In the genomic region with DNA sequence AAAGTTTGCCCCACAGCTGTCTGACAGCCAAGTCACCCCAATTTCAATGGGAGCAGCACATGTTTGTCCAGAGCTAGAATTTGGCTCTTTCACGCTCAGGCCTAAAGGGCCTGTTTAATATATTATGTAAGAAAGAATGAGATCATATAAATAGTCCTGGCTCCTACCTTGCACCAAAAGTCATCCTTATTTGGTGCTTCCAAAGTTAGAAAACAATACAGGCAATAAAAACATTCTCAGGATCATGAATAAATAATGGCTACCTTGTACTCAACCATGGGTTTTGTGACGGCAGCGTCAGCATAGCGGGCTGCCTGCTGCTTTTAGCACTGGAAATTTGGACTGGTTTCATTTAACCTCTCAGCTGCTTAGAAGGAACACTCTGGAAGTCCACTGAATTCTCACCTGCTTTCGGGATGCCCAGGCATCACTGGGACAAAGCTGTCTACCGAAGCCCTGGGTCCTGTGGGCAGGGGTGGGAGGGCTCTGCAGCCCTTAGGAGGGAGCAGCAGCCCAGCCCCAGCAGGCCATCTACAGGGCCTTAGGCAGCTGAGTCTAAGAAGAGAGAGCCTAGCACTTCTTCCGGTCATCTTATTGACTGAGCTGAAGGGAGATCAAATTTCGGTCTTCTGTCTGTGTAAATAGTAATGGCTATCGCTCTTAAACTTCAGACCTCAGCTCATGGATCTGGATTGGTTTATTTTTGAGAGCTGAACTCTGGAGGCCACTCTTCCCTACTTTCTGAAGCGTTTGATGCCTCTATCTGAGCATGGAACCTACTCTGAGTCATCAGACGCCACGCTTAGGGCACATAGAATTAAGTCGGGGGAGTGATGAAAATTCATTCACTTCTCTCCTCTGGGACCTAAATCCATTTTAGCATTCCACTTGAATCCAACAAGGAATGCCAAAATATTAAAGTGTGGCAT, we compare ENCODE assay signal across 14 cellular contexts.
DNase-seq lines count a peak whose midpoint lies in the region; ATAC-seq and TF ChIP-seq lines count a peak whose summit lies in the region.
"Had no signal": no experiment of that assay in that cellular context is flagged by ENCODE, and none has a peak within 500 bp of the region (broad histone marks: within the 10 kb centered on the region; RNA-seq: fewer than 3 reads in every experiment).

No MANE protein-coding gene starts in this region.

- H3K36me3 ChIP-seq in adrenal gland (replicated peaks in 1 of 2) (no peaks in the 10 kb centered on the region), cardiac muscle cell (no peaks in the 10 kb centered on the region)
- H3K36me3 ChIP-seq: lower lobe of right lung, spleen had no signal

- no peaks in the 10 kb centered on the region for H3K9me3 ChIP-seq in adrenal gland (replicated peaks in 1 of 3)
- H3K9me3 ChIP-seq in cardiac muscle cell (ENCODE audit: low read depth) = no peaks in the 10 kb centered on the region
- H3K9me3 ChIP-seq: lower lobe of right lung, spleen had no signal

- H3K4me1 Mint-ChIP-seq in osteocyte (ENCODE audit: unreplicated experiment) = peaks cover 83% of the 10 kb centered on the region

- H3K9me3 Mint-ChIP-seq in osteocyte (ENCODE audit: unreplicated experiment) = no peaks in the 10 kb centered on the region
- H3K9me3 Mint-ChIP-seq: HFFc6 had no signal

- peaks cover 5% of the 10 kb centered on the region for H3K36me3 Mint-ChIP-seq in osteocyte (ENCODE audit: unreplicated experiment)

- H3K27ac ChIP-seq in adrenal gland (peak overlapping the region in 3 of 5 donors; percentile 15 to 50 (median 26)), cardiac muscle cell (peak overlapping the region; percentile 89)
- H3K27ac ChIP-seq: lower lobe of right lung had no signal

- H3K27ac Mint-ChIP-seq in osteocyte (ENCODE audit: unreplicated experiment) = peak overlapping the region; percentile 92
- H3K27ac Mint-ChIP-seq: activated CD4-positive, alpha-beta T cell treated with anti-CD3 and anti-CD28 coated beads for 36 hours; HFFc6 had no signal

- TF ChIP-seq CTCF in adrenal gland (IDR thresholded peaks at IDR 0.05) = no peak
- no peak for TF ChIP-seq CTCF in cardiac muscle cell (IDR thresholded peaks at IDR 0.05; ENCODE audit: low read depth, low read length)
- TF ChIP-seq CTCF in osteocyte (IDR thresholded peaks at IDR 0.05) = no peak

- WGBS in adrenal gland, 4 donors = 70 to 87% (median 82%) methylated on average over 11 to 13 of the region's 13 CpGs

- no peak for ATAC-seq in HG03097 (IDR thresholded peaks at IDR 0.05; ENCODE audit: low FRiP score, unreplicated experiment)
- ATAC-seq: lower lobe of right lung had no signal

- no peaks in the 10 kb centered on the region for H3K27me3 Mint-ChIP-seq in osteocyte (ENCODE audit: unreplicated experiment)

- intact Hi-C loops in adrenal gland (cut with DNase I) (no loop called here), posterior vena cava (cut with DNase I) (no loop called here)

- H3K27me3 ChIP-seq in adrenal gland (no peaks in the 10 kb centered on the region), cardiac muscle cell (no peaks in the 10 kb centered on the region)

- H3K4me3 Mint-ChIP-seq in osteocyte (ENCODE audit: unreplicated experiment) = no peak overlapping the region
- H3K4me3 Mint-ChIP-seq: activated CD4-positive, alpha-beta T cell treated with anti-CD3 and anti-CD28 coated beads for 36 hours; HFFc6 had no signal

- H3K4me3 ChIP-seq in adrenal gland (no peak overlapping the region), cardiac muscle cell (no peak overlapping the region)
- H3K4me3 ChIP-seq: lower lobe of right lung, spleen had no signal

- H3K4me1 ChIP-seq in adrenal gland (replicated peaks in 1 of 2) = peaks cover 0 to 14% of the 10 kb centered on the region in 2 donors
- peaks cover 90% of the 10 kb centered on the region for H3K4me1 ChIP-seq in cardiac muscle cell (ENCODE audit: low read depth)

- no peak for TF ChIP-seq POLR2A in adrenal gland (IDR thresholded peaks at IDR 0.05)

- DNase-seq in ELF-1 (ENCODE audit: low read depth, low spot score) = peak; percentile 56
- no peak for DNase-seq in adrenal gland
- peak in 1 of 2 donors; percentile 46 for DNase-seq in cardiac muscle cell (ENCODE audit: low read depth in 1 of 2, low spot score in 1 of 2)
- DNase-seq in osteocyte (ENCODE audit: extremely low spot score, unreplicated experiment) = no peak
- DNase-seq in NCI-H226 = no peak
- DNase-seq in posterior vena cava (ENCODE audit: low spot score) = no peak
- DNase-seq in glomerular visceral epithelial cell (ENCODE audit: extremely low spot score) = no peak
- DNase-seq: activated CD4-positive, alpha-beta T cell treated with anti-CD3 and anti-CD28 coated beads for 36 hours; activated naive CD4-positive, alpha-beta T cell treated with Interleukin-2 at 50 U/mL for 16 hours; HFFc6; lower lobe of right lung; NCI-H1436 treated with DMSO at 0.1 percent for 48 hours; spleen had no signal
